ENCODE assay signal across 5 cellular contexts in genomic region chr22:47933226-47933625, GRCh38.
"Had no signal": no experiment of that assay in that cellular context is flagged by ENCODE, and none has a peak within 500 bp of the region (broad histone marks: within the 10 kb centered on the region; RNA-seq: fewer than 3 reads in every experiment).

No MANE protein-coding gene starts in this region.

- H3K4me1 Mint-ChIP-seq: IgD-negative memory B cell had no signal

- DNase-seq: IMR-90 had no signal

- ATAC-seq: HepG2, K562 had no signal

- H3K4me3 ChIP-seq: K562 had no signal

- H3K27ac ChIP-seq: HL-60 had no signal
